9 cellular contexts compared by ENCODE assay signal in the genomic region with DNA sequence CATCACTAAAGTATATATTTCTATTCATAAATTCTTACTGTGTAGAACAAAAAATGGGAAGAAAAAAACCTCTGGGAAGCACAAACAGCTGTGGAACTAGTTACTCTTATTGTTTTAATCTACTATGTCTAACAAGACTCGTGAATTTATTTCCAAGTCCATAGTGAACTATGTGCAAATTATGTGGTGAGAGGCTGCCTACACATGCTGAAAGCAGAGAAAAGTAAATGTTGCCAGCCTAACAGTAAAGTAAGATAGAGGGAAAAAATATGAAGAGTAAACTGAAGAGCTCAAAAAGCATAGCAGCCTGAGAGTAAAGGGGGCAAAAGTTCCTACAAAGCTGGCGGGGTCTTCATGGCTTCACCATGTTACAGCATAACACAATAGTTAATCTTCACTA. TPM values are rescaled to one million over a fixed set of nuclear protein-coding genes. Genes with fewer than 3 reads are reported as not detected.
DNase-seq lines count a peak whose midpoint lies in the region; ATAC-seq, FAIRE-seq and TF ChIP-seq lines count a peak whose summit lies in the region.
"Had no signal": no experiment of that assay in that cellular context is flagged by ENCODE, and none has a peak within 500 bp of the region (broad histone marks: within the 10 kb centered on the region; RNA-seq: fewer than 3 reads in every experiment).

No MANE protein-coding gene starts in this region.

- peaks cover 53 to 80% (median 67%) of the 10 kb centered on the region in 4 donors for H3K4me1 Mint-ChIP-seq in CD4-positive, alpha-beta memory T cell
- peaks cover 60 to 67% (median 60%) of the 10 kb centered on the region in 3 donors for H3K4me1 Mint-ChIP-seq in IgD-negative memory B cell
- peaks cover 14 to 83% (median 73%) of the 10 kb centered on the region in 4 donors for H3K4me1 Mint-ChIP-seq in naive thymus-derived CD8-positive, alpha-beta T cell

- no peaks in the 10 kb centered on the region for H3K27me3 Mint-ChIP-seq in CD4-positive, alpha-beta memory T cell
- no peaks in the 10 kb centered on the region for H3K27me3 Mint-ChIP-seq in IgD-negative memory B cell
- no peaks in the 10 kb centered on the region for H3K27me3 Mint-ChIP-seq in naive thymus-derived CD8-positive, alpha-beta T cell

- peak overlapping the region; percentile 61 to 93 (median 88) for H3K27ac Mint-ChIP-seq in CD4-positive, alpha-beta memory T cell
- peak overlapping the region; percentile 47 to 95 (median 69) for H3K27ac Mint-ChIP-seq in IgD-negative memory B cell
- H3K27ac Mint-ChIP-seq in naive thymus-derived CD8-positive, alpha-beta T cell = peak overlapping the region; percentile 3 to 91 (median 54)

- peak overlapping the region in 1 of 2 experiments; percentile 97; a peak in 2 of 4 replicates for H3K9ac ChIP-seq in K562 (ENCODE audit: insufficient read depth in 1 of 2, low read depth in 2 of 2, low read length in 2 of 2)

- no TSS peak for BruUV-seq in K562 (replicated peaks; lab: Mats Ljungman, UMichigan)

- no peaks in the 10 kb centered on the region for H3K9me1 ChIP-seq in K562 (ENCODE audit: control insufficient read depth, insufficient read depth, low read length)

- TF ChIP-seq POLR2A in K562 (conservative IDR thresholded peaks at IDR 0.05) (no peak), transverse colon (IDR thresholded peaks at IDR 0.05) (no peak)

- H3K27me3 ChIP-seq in CD4-positive, alpha-beta memory T cell (ENCODE audit: insufficient read depth, low read length) = no peaks in the 10 kb centered on the region
- H3K27me3 ChIP-seq in K562 (ENCODE audit: control insufficient read depth in 2 of 2, insufficient read depth in 2 of 2, low read length in 2 of 2) (no peaks in the 10 kb centered on the region), transverse colon (no peaks in the 10 kb centered on the region)

- H3K79me2 ChIP-seq in K562 (ENCODE audit: control insufficient read depth, insufficient read depth, low read length) = peaks cover 97% of the 10 kb centered on the region

- in situ Hi-C loops in K562 (cut with MboI) (no loop called here), transverse colon (cut with MboI; ENCODE audit: low pct_ligation_motif_present in 1 of 4, low pct_unique_long_range_greater_than_20kb in 1 of 4, low sequenced_read_pairs in 3 of 4) (loop anchor here in 1 of 4 donors (10.0 kb wide), 1 partner anchor 65 kb away; no protein-coding TSS in a partner anchor)

- peaks cover 28% of the 10 kb centered on the region for H4K20me1 ChIP-seq in K562 (replicated peaks; ENCODE audit: control insufficient read depth, insufficient read depth, low read length)

- peaks cover 0 to 2% (median 0%) of the 10 kb centered on the region in 8 donors for H3K9me3 Mint-ChIP-seq in CD4-positive, alpha-beta memory T cell
- H3K9me3 Mint-ChIP-seq in IgD-negative memory B cell = no peaks in the 10 kb centered on the region
- H3K9me3 Mint-ChIP-seq in naive thymus-derived CD8-positive, alpha-beta T cell = no peaks in the 10 kb centered on the region

- intact Hi-C loops in CD4-positive, alpha-beta memory T cell (cut with micrococcal nuclease) = loop anchor here (5.0 to 10.0 kb wide), 3 partner anchors 167 to 363 kb away; a partner anchor contains a TSS
- intact Hi-C loops in K562 (cut with micrococcal nuclease) (loop anchor here (5.0 kb wide), 3 partner anchors 37 to 82 kb away; a partner anchor contains a TSS), transverse colon (cut with DNase I; ENCODE audit: low total_unique reads) (no loop called here)

- TF ChIP-seq CTCF in K562 (IDR thresholded peaks at IDR 0.05 in 2 of 3, conservative IDR thresholded peaks at IDR 0.05 in 1 of 3; ENCODE audit: insufficient read depth in 2 of 3, low read depth in 1 of 3, low read length in 3 of 3) = no peak
- TF ChIP-seq CTCF in transverse colon (IDR thresholded peaks at IDR 0.05) = no peak

- H3K36me3 Mint-ChIP-seq in CD4-positive, alpha-beta memory T cell = peaks cover 11 to 27% of the 10 kb centered on the region in 2 donors
- peaks cover 2% of the 10 kb centered on the region for H3K36me3 Mint-ChIP-seq in IgD-negative memory B cell
- peaks cover 0 to 21% (median 3%) of the 10 kb centered on the region in 3 donors for H3K36me3 Mint-ChIP-seq in naive thymus-derived CD8-positive, alpha-beta T cell

- TF ChIP-seq EP300 in K562 (IDR thresholded peaks at IDR 0.05; ENCODE audit: low read length) (no peak), transverse colon (IDR thresholded peaks at IDR 0.05; ENCODE audit: low read depth) (no peak)

- H3K9me3 ChIP-seq in CD4-positive, alpha-beta memory T cell (ENCODE audit: control insufficient read depth in 1 of 2, low read length in 2 of 2) = no peaks in the 10 kb centered on the region
- no peaks in the 10 kb centered on the region for H3K9me3 ChIP-seq in K562 (replicated peaks; ENCODE audit: control insufficient read depth, insufficient read depth, low read depth, low read length)
- H3K9me3 ChIP-seq in transverse colon = no peaks in the 10 kb centered on the region

- peak overlapping the region; percentile 49 to 99 (median 92) for H3K4me3 Mint-ChIP-seq in CD4-positive, alpha-beta memory T cell
- peak overlapping the region; percentile 90 to 99 (median 98) for H3K4me3 Mint-ChIP-seq in IgD-negative memory B cell
- peak overlapping the region; percentile 19 to 98 (median 85) for H3K4me3 Mint-ChIP-seq in naive thymus-derived CD8-positive, alpha-beta T cell

- no peak for FAIRE-seq in K562 (lab: Jason Lieb, UNC)

- CTCF ChIA-PET in CD4-positive, alpha-beta memory T cell (lab: Charles Lee; ENCODE audit: partially characterized antibody) = interaction anchor here (1.6 kb wide), 1 partner anchor 15 kb away, joined by 6 read pairs; no protein-coding TSS in a partner anchor
- CTCF ChIA-PET in K562 (lab: Yijun Ruan, JAX; ENCODE audit: low intra/inter-chr PET ratio) = no interaction called here

- H3K4me2 ChIP-seq in K562 (ENCODE audit: insufficient read depth, low read length) = peak overlapping the region; percentile 44

- POLR2A ChIA-PET in CD4-positive, alpha-beta memory T cell (lab: Charles Lee; ENCODE audit: partially characterized antibody) = interaction anchor here (1.0 to 3.4 kb wide), 7 partner anchors 9 to 126 kb away, joined by 3 to 14 read pairs (median 4); a partner anchor contains a TSS
- POLR2A ChIA-PET in K562 (lab: Yijun Ruan, JAX) = interaction anchor here (0.7 to 3.7 kb wide), 10 partner anchors 9 to 92 kb away, joined by 3 to 25 read pairs (median 5); a partner anchor contains a TSS
- POLR2A ChIA-PET in naive thymus-derived CD8-positive, alpha-beta T cell (lab: Charles Lee) = interaction anchor here (0.8 kb wide), 1 partner anchor 15 kb away, joined by 3 read pairs; no protein-coding TSS in a partner anchor

- peak overlapping the region in 1 of 2 donors; percentile 7 for H3K4me3 ChIP-seq in CD4-positive, alpha-beta memory T cell (ENCODE audit: low read length in 2 of 2)
- H3K4me3 ChIP-seq in K562 = peak overlapping the region; percentile 98; the same call in 1 of the 2 replicates
- H3K4me3 ChIP-seq in transverse colon = peak overlapping the region in 1 of 4 donors; percentile 92

- no peak for ATAC-seq in K562
- no peak for ATAC-seq in naive thymus-derived CD8-positive, alpha-beta T cell

- peaks cover 8% of the 10 kb centered on the region for H3K36me3 ChIP-seq in CD4-positive, alpha-beta memory T cell (ENCODE audit: insufficient read depth, low read length)
- H3K36me3 ChIP-seq in K562 (ENCODE audit: control insufficient read depth, insufficient read depth, low read length) (peaks cover 56% of the 10 kb centered on the region), transverse colon (no peaks in the 10 kb centered on the region)

- 36% methylated on average over 2 of the region's 2 CpGs for WGBS in K562 (ENCODE audit: insufficient coverage, low coverage, missing lambda C conversion rate)
- 47 to 55% methylated on average over 2 of the region's 2 CpGs for WGBS in transverse colon (ENCODE audit: low coverage in 1 of 2), 2 donors

- no peak overlapping the region for H2AFZ ChIP-seq in K562 (ENCODE audit: low read depth, low read length)

- no peak for TF ChIP-seq RAD21 in K562 (CRISPR knock-in tag; conservative IDR thresholded peaks at IDR 0.05 in 1 of 2, IDR thresholded peaks at IDR 0.05 in 1 of 2)

- H3K27ac ChIP-seq in CD4-positive, alpha-beta memory T cell (ENCODE audit: low read depth, low read length) = peak overlapping the region; percentile 98
- peak overlapping the region; percentile 11; the same call in 1 of the 3 replicates for H3K27ac ChIP-seq in K562 (ENCODE audit: extremely low read depth, low read depth, low read length)
- peak overlapping the region in 2 of 4 donors; percentile 3 to 98 for H3K27ac ChIP-seq in transverse colon

- DNase-seq in CD4-positive, alpha-beta memory T cell = no peak
- DNase-seq in K562 (ENCODE audit: extremely low read depth in 1 of 4, low spot score in 3 of 4) (no peak), NCI-H774 (lab: John Stamatoyannopoulos, UW) (no peak), transverse colon (no peak), NCI-H187 treated with DMSO at 0.1 percent for 48 hours (lab: John Stamatoyannopoulos, UW) (no peak)
- no peak for DNase-seq in naive thymus-derived CD8-positive, alpha-beta T cell
- DNase-seq in stimulated activated CD8-positive, alpha-beta memory T cell treated with anti-CD3 and anti-CD28 coated beads, Interleukin-4, amount 100 ng/mL, for 48 hours = no peak
- DNase-seq: NCI-H1417 treated with DMSO at 0.1 percent for 48 hours had no signal

- peaks cover 75% of the 10 kb centered on the region for H3K4me1 ChIP-seq in CD4-positive, alpha-beta memory T cell (ENCODE audit: insufficient read depth, low read length)
- H3K4me1 ChIP-seq in K562 (replicated peaks in 1 of 2; ENCODE audit: control insufficient read depth in 2 of 2, insufficient read depth in 2 of 2, low read length in 2 of 2) (peaks cover 5 to 21% of the 10 kb centered on the region in 2 experiments), transverse colon (peaks cover 29 to 65% (median 49%) of the 10 kb centered on the region in 4 donors)

RNA-seq across cellular contexts. Expression of a gene that starts 3.0 kb away (rescaled TPM):
- total RNA-seq in CD4-positive, alpha-beta memory T cell = 100 to 1,000 TPM; 137 to 140 TPM
- 100 to 1,000 TPM; 193 to 248 TPM for polyA plus RNA-seq in CD4-positive, alpha-beta memory T cell
- 248 TPM for polyA plus RNA-seq in IgD-negative memory B cell
- total RNA-seq in K562 (2011; cell fraction: chromatin; rRNA removed; ENCODE audit: low replicate concordance) = 49.2 and 105 TPM in 2 replicates
- 46.6 and 50.5 TPM in 2 replicates for total RNA-seq in K562 (2011; cell fraction: nucleolus; rRNA removed)
- 63.9 and 78.0 TPM in 2 replicates for total RNA-seq in K562 (2011; cell fraction: nucleoplasm; rRNA removed)
- total RNA-seq in K562 (2014; rRNA removed) = 285 and 296 TPM in 2 replicates
- total RNA-seq in K562 (2014; rRNA removed; fragmentation: Illumina TruSeq; extraction: Trizol) = 350 and 391 TPM in 2 replicates
- 378 and 397 TPM in 2 replicates for total RNA-seq in K562 (2015; rRNA removed; fragmentation: Illumina TruSeq; extraction: Trizol)
- total RNA-seq in K562 (2021) = 266 and 273 TPM in 2 replicates
- polyA plus RNA-seq in K562 (2011; rRNA removed) = 208 and 287 TPM in 2 replicates
- 151 and 178 TPM in 2 replicates for polyA plus RNA-seq in K562 (2011; cell fraction: cytosol; rRNA removed)
- polyA plus RNA-seq in K562 (2011; cell fraction: nucleus; rRNA removed) = 45.0 and 75.6 TPM in 2 replicates
- 220 and 245 TPM in 2 replicates for polyA plus RNA-seq in K562 (2012)
- polyA plus RNA-seq in K562 (2014; fragmentation: Illumina TruSeq; extraction: Trizol) = 308 and 352 TPM in 2 replicates
- 100 to 1,000 TPM; 262 to 424 TPM for polyA plus RNA-seq in K562 (2014; fragmentation: Nextera tagmentation; extraction: Ambion mirVana)
- 259 and 274 TPM in 2 replicates for polyA plus RNA-seq in K562 (2014; rRNA removed)
- 387 and 410 TPM in 2 replicates for polyA minus RNA-seq in K562 (2011; rRNA and poly(A)+ RNA removed)
- polyA minus RNA-seq in K562 (2011; cell fraction: cytosol; rRNA and poly(A)+ RNA removed) = 225 and 294 TPM in 2 replicates
- 52.6 and 71.9 TPM in 2 replicates for polyA minus RNA-seq in K562 (2011; cell fraction: nucleus; rRNA and poly(A)+ RNA removed)
- 100 to 1,000 TPM; 122 to 130 TPM for total RNA-seq in naive thymus-derived CD8-positive, alpha-beta T cell
- polyA plus RNA-seq in naive thymus-derived CD8-positive, alpha-beta T cell = 100 to 1,000 TPM; 145 to 171 (median 157) TPM
- total RNA-seq in transverse colon = 100 to 1,000 TPM; 122 to 270 (median 203) TPM
